Comparison of ENCODE assay signal across 11 cellular contexts in the genomic region with DNA sequence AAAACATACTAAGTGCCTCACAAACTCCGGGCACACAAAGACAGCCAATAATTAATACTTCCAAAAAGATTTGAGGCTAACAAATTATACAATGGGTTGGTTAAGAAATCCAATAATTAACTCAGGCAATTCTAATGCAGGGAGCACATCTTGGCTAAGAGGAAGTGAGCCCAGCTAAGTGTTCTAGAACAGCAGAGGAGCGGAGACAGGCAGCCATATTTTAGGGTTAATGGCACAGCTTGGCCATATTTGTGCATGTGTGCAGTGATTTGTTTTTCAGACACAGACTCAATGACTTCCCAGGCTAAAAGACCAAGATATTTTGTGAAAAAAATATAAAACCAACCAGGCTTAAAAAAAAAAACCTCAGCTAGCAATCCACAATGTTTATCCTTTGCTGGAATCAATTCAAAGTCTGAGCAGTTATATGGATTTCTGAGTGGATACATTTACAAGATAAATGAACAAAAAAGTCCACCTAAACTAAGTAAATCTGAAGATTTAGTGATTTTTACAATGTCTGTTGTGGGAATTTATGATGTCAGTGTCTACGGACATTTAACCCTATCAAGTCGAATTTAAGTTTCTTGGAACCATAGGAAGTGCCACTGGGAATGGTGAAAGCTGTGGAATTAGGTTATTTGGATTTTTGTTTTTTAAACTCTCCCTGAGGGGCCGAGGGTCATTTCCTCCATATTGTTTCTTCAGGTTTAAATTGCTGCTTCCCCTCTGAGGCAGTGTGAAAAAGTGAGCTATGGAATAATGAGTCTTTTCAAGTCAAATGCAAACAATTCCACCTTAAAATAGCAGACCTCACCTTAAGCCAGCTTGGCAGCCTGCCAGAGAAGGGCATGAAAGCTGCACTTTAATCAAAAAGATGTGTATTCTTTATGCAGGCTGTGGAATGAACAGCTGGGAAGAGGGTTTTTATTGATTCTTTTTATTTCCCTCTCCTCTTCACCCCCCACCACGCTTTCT.
DNase-seq lines count a peak whose midpoint lies in the region; ATAC-seq and TF ChIP-seq lines count a peak whose summit lies in the region.
"Had no signal": no experiment of that assay in that cellular context is flagged by ENCODE, and none has a peak within 500 bp of the region (broad histone marks: within the 10 kb centered on the region; RNA-seq: fewer than 3 reads in every experiment).

No MANE protein-coding gene starts in this region.

- peak overlapping the region; percentile 29 for H3K4me2 ChIP-seq in hepatocyte

- ATAC-seq in GM21528 (IDR thresholded peaks at IDR 0.05; ENCODE audit: low FRiP score, unreplicated experiment) (no peak), GM18519 (IDR thresholded peaks at IDR 0.05; ENCODE audit: low FRiP score, unreplicated experiment) (no peak)

- H3K4me3 ChIP-seq in hepatocyte = no peak overlapping the region

- H3K79me2 ChIP-seq in hepatocyte = no peaks in the 10 kb centered on the region

- WGBS in hepatocyte (ENCODE audit: low lambda C conversion rate, missing lambda C conversion rate) = 37% methylated on average over 6 of the region's 6 CpGs

- DNase-seq in stimulated activated CD4-positive, alpha-beta T cell treated with anti-CD3 and anti-CD28 coated beads, Interleukin-4, amount 100 ng/mL, for 1 hour = peak; percentile 21
- DNase-seq in stimulated activated CD4-positive, alpha-beta T cell treated with anti-CD3 and anti-CD28 coated beads, Interleukin-2, amount 100 ng/mL, for 48 hours = no peak
- DNase-seq in NCI-H748 (lab: John Stamatoyannopoulos, UW; ENCODE audit: unreplicated experiment) (peak; percentile 97), hepatocyte (ENCODE audit: low spot score) (peak; percentile 77), SIG-M5 treated with dmso at 0.1 percent for 504 hours (lab: John Stamatoyannopoulos, UW; ENCODE audit: unreplicated experiment) (no peak)
- DNase-seq in activated CD4-positive, alpha-beta T cell treated with anti-CD3 and anti-CD28 coated beads for 4 hours = no peak
- DNase-seq: activated T-cell treated with anti-CD3 and anti-CD28 coated beads, Interleukin-2, amount 50 U/mL, for 24 hours; kidney glomerular epithelial cell; stimulated activated CD4-positive, alpha-beta T cell treated with anti-CD3 and anti-CD28 coated beads, Interleukin-2, amount 100 ng/mL, for 24 hours had no signal

- H4K20me1 ChIP-seq in hepatocyte (ENCODE audit: insufficient read depth, poor library complexity, severe bottlenecking) = no peaks in the 10 kb centered on the region

- no peak overlapping the region for H2AFZ ChIP-seq in hepatocyte

- H3K27me3 ChIP-seq in hepatocyte = no peaks in the 10 kb centered on the region

- H3K9me2 ChIP-seq in hepatocyte (replicated peaks; ENCODE audit: insufficient read depth) = no peaks in the 10 kb centered on the region

- H3K27ac ChIP-seq in hepatocyte = peak overlapping the region; percentile 42

- H3K9me3 ChIP-seq in hepatocyte (ENCODE audit: low read depth) = no peaks in the 10 kb centered on the region

- H3K36me3 ChIP-seq in hepatocyte (replicated peaks; ENCODE audit: insufficient read depth, low read depth) = no peaks in the 10 kb centered on the region

- TF ChIP-seq CTCF in hepatocyte (IDR thresholded peaks at IDR 0.05; ENCODE audit: poor library complexity) = no peak

- H3K4me1 ChIP-seq in hepatocyte (ENCODE audit: insufficient read depth) = peaks cover 48% of the 10 kb centered on the region

Comparison
In these comparisons a context has a peak if more than half of its experiments do, and no peak if none do; other contexts are left out.
1. DNase-seq: peak in stimulated activated CD4-positive, alpha-beta T cell treated with anti-CD3 and anti-CD28 coated beads, Interleukin-4, amount 100 ng/mL, for 1 hour (single experiment), NCI-H748 (single experiment) and hepatocyte (single experiment); none in stimulated activated CD4-positive, alpha-beta T cell treated with anti-CD3 and anti-CD28 coated beads, Interleukin-2, amount 100 ng/mL, for 48 hours (0 of 2), activated CD4-positive, alpha-beta T cell treated with anti-CD3 and anti-CD28 coated beads for 4 hours (0 of 2) and SIG-M5 treated with dmso at 0.1 percent for 504 hours (single experiment).